Comparison of ENCODE assay signal across 12 cellular contexts in the genomic region with DNA sequence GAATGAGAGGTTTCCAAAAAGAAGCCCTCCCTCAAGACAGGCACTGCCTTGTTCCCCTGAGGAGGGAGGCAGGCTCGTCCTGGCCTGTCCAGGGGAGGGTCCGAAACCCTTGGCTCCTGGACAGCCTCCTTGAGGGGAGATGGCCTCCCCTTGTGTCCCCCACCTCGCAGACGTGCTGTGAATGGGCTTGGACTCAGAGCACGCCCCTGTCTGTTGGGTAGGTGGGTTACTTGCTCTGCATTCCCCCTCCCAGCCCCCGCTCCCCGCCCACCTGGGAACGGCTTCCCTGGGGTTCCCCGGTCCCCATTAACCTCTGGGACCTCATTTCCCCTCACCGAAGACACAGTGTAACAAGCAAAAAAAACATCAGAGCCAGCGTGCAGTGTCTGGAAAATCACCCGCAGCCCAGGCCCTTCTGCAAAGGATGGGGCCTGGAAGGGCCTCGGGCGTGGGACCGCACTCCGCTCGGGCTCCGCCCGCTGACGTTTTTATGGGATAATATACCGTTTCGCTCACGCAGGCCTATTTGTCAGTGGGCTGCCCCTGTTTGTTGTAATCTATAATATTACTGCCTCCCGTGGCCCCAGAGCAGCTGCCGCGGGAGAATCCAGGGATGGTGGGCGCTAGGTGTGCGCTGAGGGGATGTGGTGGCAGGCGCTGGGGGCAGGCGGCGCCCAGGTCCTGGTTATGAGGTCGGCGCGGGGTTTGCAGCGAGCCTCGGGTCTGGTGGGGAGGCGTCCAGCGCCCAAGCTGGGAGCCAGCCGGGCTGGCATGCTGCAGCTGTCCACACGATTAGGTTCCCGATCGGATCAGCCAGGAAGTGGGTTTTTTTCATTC. TPM values are rescaled to one million over a fixed set of nuclear protein-coding genes. Genes with fewer than 3 reads are reported as not detected.
DNase-seq lines count a peak whose midpoint lies in the region; ATAC-seq and TF ChIP-seq lines count a peak whose summit lies in the region.
"Had no signal": no experiment of that assay in that cellular context is flagged by ENCODE, and none has a peak within 500 bp of the region (broad histone marks: within the 10 kb centered on the region; RNA-seq: fewer than 3 reads in every experiment).

No MANE protein-coding gene starts in this region.

- peak overlapping the region in 1 of 2 experiments; percentile 97 for H3K14ac ChIP-seq in mesenchymal stem cell (ENCODE audit: low read length in 2 of 2)

- H2BK5ac ChIP-seq in mesenchymal stem cell (ENCODE audit: low read depth, low read length, poor library complexity, severe bottlenecking): no peak overlapping the region

- H2AFZ ChIP-seq in mesenchymal stem cell (ENCODE audit: low read depth, low read length) (no peak overlapping the region), smooth muscle cell (ENCODE audit: low read depth) (no peak overlapping the region)

- peaks cover 5% of the 10 kb centered on the region for H4K20me1 ChIP-seq in smooth muscle cell (ENCODE audit: low read depth)

- no peak overlapping the region for H3K4me3 Mint-ChIP-seq in IgD-negative memory B cell
- no peak overlapping the region for H3K4me3 Mint-ChIP-seq in endothelial cell (ENCODE audit: unreplicated experiment)
- H3K4me3 Mint-ChIP-seq in activated naive CD4-positive, alpha-beta T cell treated with anti-CD3 and anti-CD28 coated beads, Interleukin-2, amount 10 ng/mL, durations not matched to agents 7 days and 5 days: no peak overlapping the region
- no peak overlapping the region for H3K4me3 Mint-ChIP-seq in progenitor cell of endocrine pancreas (ENCODE audit: low read depth)

- H3K27ac ChIP-seq in SJCRH30: peak overlapping the region; percentile 38
- H3K27ac ChIP-seq in mesenchymal stem cell (ENCODE audit: low read length, poor library complexity, severe bottlenecking): no peak overlapping the region
- no peak overlapping the region for H3K27ac ChIP-seq in smooth muscle cell (ENCODE audit: low read depth)
- H3K27ac ChIP-seq: prostate gland had no signal

- peaks cover 77% of the 10 kb centered on the region for H3K79me2 ChIP-seq in smooth muscle cell (ENCODE audit: low read depth)

- H2AK5ac ChIP-seq in mesenchymal stem cell (ENCODE audit: low read length, severe bottlenecking): peak overlapping the region; percentile 98

- TF ChIP-seq CTCF in smooth muscle cell (IDR thresholded peaks at IDR 0.05; ENCODE audit: borderline replicate concordance, insufficient read depth, poor library complexity, severe bottlenecking) (no peak), endothelial cell (IDR thresholded peaks at IDR 0.05; ENCODE audit: unreplicated experiment) (no peak), progenitor cell of endocrine pancreas (IDR thresholded peaks at IDR 0.05; ENCODE audit: unreplicated experiment) (no peak)

- H3K36me3 Mint-ChIP-seq in IgD-negative memory B cell (no peaks in the 10 kb centered on the region), endothelial cell (ENCODE audit: low read depth, unreplicated experiment) (no peaks in the 10 kb centered on the region), progenitor cell of endocrine pancreas (ENCODE audit: insufficient read depth) (peaks cover 3% of the 10 kb centered on the region)
- no peaks in the 10 kb centered on the region for H3K36me3 Mint-ChIP-seq in activated naive CD4-positive, alpha-beta T cell treated with anti-CD3 and anti-CD28 coated beads, Interleukin-2, amount 10 ng/mL, durations not matched to agents 7 days and 5 days

- peak overlapping the region; percentile 90 to 98 for H3K4ac ChIP-seq in mesenchymal stem cell (ENCODE audit: low read depth in 1 of 2, low read length in 2 of 2)

- peak overlapping the region in 1 of 2 experiments; percentile 41 for H3K23ac ChIP-seq in mesenchymal stem cell (ENCODE audit: low read length in 2 of 2)

- H3F3A ChIP-seq in smooth muscle cell (ENCODE audit: low read depth): peaks cover 9% of the 10 kb centered on the region

- H3K4me1 Mint-ChIP-seq in IgD-negative memory B cell (peaks cover 0 to 4% (median 0%) of the 10 kb centered on the region in 3 donors), endothelial cell (ENCODE audit: unreplicated experiment) (peaks cover 22% of the 10 kb centered on the region), progenitor cell of endocrine pancreas (ENCODE audit: low read depth) (peaks cover 11% of the 10 kb centered on the region)
- H3K4me1 Mint-ChIP-seq in activated naive CD4-positive, alpha-beta T cell treated with anti-CD3 and anti-CD28 coated beads, Interleukin-2, amount 10 ng/mL, durations not matched to agents 7 days and 5 days: peaks cover 2% of the 10 kb centered on the region

- H3K4me1 ChIP-seq in SJCRH30: peaks cover 36% of the 10 kb centered on the region
- peaks cover 72% of the 10 kb centered on the region for H3K4me1 ChIP-seq in mesenchymal stem cell (ENCODE audit: control insufficient read depth, insufficient read depth, low read depth, low read length)
- H3K4me1 ChIP-seq in smooth muscle cell (ENCODE audit: low read depth): peaks cover 45% of the 10 kb centered on the region

- H2BK120ac ChIP-seq in mesenchymal stem cell (ENCODE audit: low read depth, low read length): peak overlapping the region; percentile 91

- 56% methylated on average over 36 of the region's 42 CpGs for WGBS in mesenchymal stem cell
- 70% methylated on average over 39 of the region's 42 CpGs for WGBS in smooth muscle cell (ENCODE audit: low lambda C conversion rate)

- peak overlapping the region; percentile 81 to 96 for H3K18ac ChIP-seq in mesenchymal stem cell (ENCODE audit: low read depth in 1 of 2, low read length in 2 of 2)

- H3K9me3 ChIP-seq in SJCRH30 (replicated peaks) (no peaks in the 10 kb centered on the region), mesenchymal stem cell (ENCODE audit: control insufficient read depth, low read length) (no peaks in the 10 kb centered on the region), smooth muscle cell (replicated peaks; ENCODE audit: low read depth) (no peaks in the 10 kb centered on the region)
- H3K9me3 ChIP-seq: prostate gland had no signal

- peak; percentile 95 to 98 for DNase-seq in SJCRH30
- DNase-seq in mesenchymal stem cell: peak; percentile 78
- DNase-seq in smooth muscle cell (lab: John Stamatoyannopoulos, UW; ENCODE audit: unreplicated experiment): no peak
- no peak for DNase-seq in endothelial cell (ENCODE audit: low spot score)
- DNase-seq in activated naive CD4-positive, alpha-beta T cell treated with anti-CD3 and anti-CD28 coated beads, Interleukin-2, amount 10 ng/mL, durations not matched to agents 7 days and 5 days: no peak
- DNase-seq in progenitor cell of endocrine pancreas (ENCODE audit: low spot score, unreplicated experiment): no peak
- DNase-seq: activated gamma-delta T cell treated with Interleukin-2 at 50 U/mL for 16 hours, Calu3, mammary epithelial cell had no signal

- CTCF ChIA-PET in activated naive CD4-positive, alpha-beta T cell treated with anti-CD3 and anti-CD28 coated beads, Interleukin-2, amount 10 ng/mL, durations not matched to agents 7 days and 5 days (lab: Charles Lee): no interaction called here

- peak overlapping the region; percentile 96 for H4K8ac ChIP-seq in mesenchymal stem cell (ENCODE audit: low read length)

- H3K4me3 ChIP-seq in SJCRH30: peak overlapping the region; percentile 39
- H3K4me3 ChIP-seq in mesenchymal stem cell (ENCODE audit: insufficient read depth in 1 of 2, low read depth in 1 of 2, low read length in 2 of 2): no peak overlapping the region
- no peak overlapping the region for H3K4me3 ChIP-seq in smooth muscle cell
- H3K4me3 ChIP-seq: prostate gland had no signal

- H3K9ac ChIP-seq in mesenchymal stem cell (ENCODE audit: low read length): peak overlapping the region; percentile 94
- no peak overlapping the region for H3K9ac ChIP-seq in smooth muscle cell (ENCODE audit: low read depth)

- H3K27me3 Mint-ChIP-seq in IgD-negative memory B cell (peaks cover 50% of the 10 kb centered on the region), endothelial cell (ENCODE audit: unreplicated experiment) (peaks cover 9% of the 10 kb centered on the region), progenitor cell of endocrine pancreas (peaks cover 4% of the 10 kb centered on the region)
- peaks cover 97% of the 10 kb centered on the region for H3K27me3 Mint-ChIP-seq in activated naive CD4-positive, alpha-beta T cell treated with anti-CD3 and anti-CD28 coated beads, Interleukin-2, amount 10 ng/mL, durations not matched to agents 7 days and 5 days

- H3K27ac Mint-ChIP-seq in IgD-negative memory B cell (peak overlapping the region; percentile 21 to 31 (median 27)), endothelial cell (ENCODE audit: unreplicated experiment) (no peak overlapping the region), progenitor cell of endocrine pancreas (no peak overlapping the region)
- H3K27ac Mint-ChIP-seq in activated naive CD4-positive, alpha-beta T cell treated with anti-CD3 and anti-CD28 coated beads, Interleukin-2, amount 10 ng/mL, durations not matched to agents 7 days and 5 days: no peak overlapping the region

- H3K27me3 ChIP-seq in SJCRH30 (no peaks in the 10 kb centered on the region), mesenchymal stem cell (ENCODE audit: control insufficient read depth in 1 of 2, insufficient read depth in 1 of 2, low read length in 2 of 2) (no peaks in the 10 kb centered on the region), smooth muscle cell (ENCODE audit: low read depth) (no peaks in the 10 kb centered on the region)

- peak overlapping the region; percentile 79 for H2BK15ac ChIP-seq in mesenchymal stem cell (ENCODE audit: low read depth, poor library complexity, severe bottlenecking)

- H3K79me1 ChIP-seq in mesenchymal stem cell (replicated peaks; ENCODE audit: low read length, poor library complexity, severe bottlenecking): peaks cover 48% of the 10 kb centered on the region

- H3K9me3 Mint-ChIP-seq in IgD-negative memory B cell (no peaks in the 10 kb centered on the region), endothelial cell (ENCODE audit: unreplicated experiment) (no peaks in the 10 kb centered on the region), progenitor cell of endocrine pancreas (ENCODE audit: low read depth) (no peaks in the 10 kb centered on the region)
- no peaks in the 10 kb centered on the region for H3K9me3 Mint-ChIP-seq in activated naive CD4-positive, alpha-beta T cell treated with anti-CD3 and anti-CD28 coated beads, Interleukin-2, amount 10 ng/mL, durations not matched to agents 7 days and 5 days

- no peaks in the 10 kb centered on the region for H3K36me3 ChIP-seq in SJCRH30
- peaks cover 0 to 23% of the 10 kb centered on the region in 2 experiments for H3K36me3 ChIP-seq in mesenchymal stem cell (ENCODE audit: control insufficient read depth in 1 of 2, insufficient read depth in 2 of 2, low read depth in 1 of 2, low read length in 2 of 2)
- H3K36me3 ChIP-seq in smooth muscle cell (ENCODE audit: low read depth): no peaks in the 10 kb centered on the region
- H3K36me3 ChIP-seq: prostate gland had no signal

- ATAC-seq in HG03469 (IDR thresholded peaks at IDR 0.05; ENCODE audit: unreplicated experiment): no peak

- H4K91ac ChIP-seq in mesenchymal stem cell (ENCODE audit: low read length): peak overlapping the region; percentile 98

- H2BK12ac ChIP-seq in mesenchymal stem cell (ENCODE audit: low read length in 2 of 2): peak overlapping the region; percentile 87 to 97

- H3K4me2 ChIP-seq in mesenchymal stem cell (ENCODE audit: low read length, poor library complexity, severe bottlenecking) (peak overlapping the region; percentile 33), smooth muscle cell (peak overlapping the region; percentile 98)

RNA-seq across cellular contexts. Expression of a gene that starts 11.1 kb away (rescaled TPM):
- not detected for polyA plus RNA-seq in IgD-negative memory B cell
- total RNA-seq in SJCRH30 (2014; rRNA removed; shearing (Covaris generic)): 17.4 and 20.0 TPM in 2 replicates
- polyA plus RNA-seq in mesenchymal stem cell (2013, experiment 1 of 2): 8.3 TPM
- polyA plus RNA-seq in mesenchymal stem cell (2013, experiment 2 of 2): 8.6 TPM
- 4.6 and 5.4 TPM in 2 replicates for total RNA-seq in smooth muscle cell
- polyA plus RNA-seq in smooth muscle cell: 3.2 and 3.9 TPM in 2 replicates
- 10.7 TPM for total RNA-seq in endothelial cell (ENCODE audit: unreplicated experiment)
- 36.9 and 40.5 TPM in 2 replicates for total RNA-seq in progenitor cell of endocrine pancreas

Comparison
In these comparisons a context has a peak if more than half of its experiments do, and no peak if none do; other contexts are left out.
1. H3K27ac Mint-ChIP-seq: peak in IgD-negative memory B cell (3 of 3); none in endothelial cell (single experiment), activated naive CD4-positive, alpha-beta T cell treated with anti-CD3 and anti-CD28 coated beads, Interleukin-2, amount 10 ng/mL, durations not matched to agents 7 days and 5 days (single experiment) and progenitor cell of endocrine pancreas (single experiment).
2. DNase-seq: peak in SJCRH30 (2 of 2) and mesenchymal stem cell (single experiment); none in smooth muscle cell (single experiment), endothelial cell (single experiment), activated naive CD4-positive, alpha-beta T cell treated with anti-CD3 and anti-CD28 coated beads, Interleukin-2, amount 10 ng/mL, durations not matched to agents 7 days and 5 days (single experiment) and progenitor cell of endocrine pancreas (single experiment).